ENCODE assay signal across 1 cellular context in the genomic region with DNA sequence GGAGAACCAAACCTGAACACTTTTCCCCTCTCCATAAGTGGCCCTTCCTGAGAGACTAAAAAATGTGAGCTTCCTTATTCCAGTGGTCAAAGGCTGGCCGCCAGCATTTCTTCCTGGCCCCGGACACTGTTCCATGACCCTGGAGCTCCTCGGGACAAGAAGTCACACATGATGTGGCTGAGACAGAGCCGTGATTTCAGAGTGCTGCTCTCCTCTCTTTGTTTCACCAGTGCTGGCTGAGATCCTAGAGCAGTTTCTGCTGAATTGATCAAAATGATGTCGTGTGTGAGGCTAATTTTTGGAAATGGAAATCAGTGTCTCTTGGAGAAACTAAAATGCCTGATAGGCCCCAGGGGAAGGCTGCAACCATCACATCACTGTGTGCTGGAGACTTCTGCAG.
TF ChIP-seq lines count a peak whose summit lies in the region.

No MANE protein-coding gene starts in this region.

TF ChIP-seq in liver, 16 proteins besides CTCF, POLR2A, EP300 and RAD21 (continued from another document):
- TF ChIP-seq FOXA1 (IDR thresholded peaks at IDR 0.05) = no peak
- TF ChIP-seq, protein P1, sequence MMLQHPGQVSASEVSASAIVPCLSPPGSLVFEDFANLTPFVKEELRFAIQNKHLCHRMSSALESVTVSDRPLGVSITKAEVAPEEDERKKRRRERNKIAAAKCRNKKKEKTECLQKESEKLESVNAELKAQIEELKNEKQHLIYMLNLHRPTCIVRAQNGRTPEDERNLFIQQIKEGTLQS (IDR thresholded peaks at IDR 0.05) = no peak
- TF ChIP-seq RXRA (IDR thresholded peaks at IDR 0.05) = no peak
- TF ChIP-seq, protein P2, sequence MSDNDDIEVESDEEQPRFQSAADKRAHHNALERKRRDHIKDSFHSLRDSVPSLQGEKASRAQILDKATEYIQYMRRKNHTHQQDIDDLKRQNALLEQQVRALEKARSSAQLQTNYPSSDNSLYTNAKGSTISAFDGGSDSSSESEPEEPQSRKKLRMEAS (IDR thresholded peaks at IDR 0.05) = no peak
TF ChIP-seq in liver: peak in this region for 1.
